Comparison of ENCODE assay signal across 9 cellular contexts in the genomic region with DNA sequence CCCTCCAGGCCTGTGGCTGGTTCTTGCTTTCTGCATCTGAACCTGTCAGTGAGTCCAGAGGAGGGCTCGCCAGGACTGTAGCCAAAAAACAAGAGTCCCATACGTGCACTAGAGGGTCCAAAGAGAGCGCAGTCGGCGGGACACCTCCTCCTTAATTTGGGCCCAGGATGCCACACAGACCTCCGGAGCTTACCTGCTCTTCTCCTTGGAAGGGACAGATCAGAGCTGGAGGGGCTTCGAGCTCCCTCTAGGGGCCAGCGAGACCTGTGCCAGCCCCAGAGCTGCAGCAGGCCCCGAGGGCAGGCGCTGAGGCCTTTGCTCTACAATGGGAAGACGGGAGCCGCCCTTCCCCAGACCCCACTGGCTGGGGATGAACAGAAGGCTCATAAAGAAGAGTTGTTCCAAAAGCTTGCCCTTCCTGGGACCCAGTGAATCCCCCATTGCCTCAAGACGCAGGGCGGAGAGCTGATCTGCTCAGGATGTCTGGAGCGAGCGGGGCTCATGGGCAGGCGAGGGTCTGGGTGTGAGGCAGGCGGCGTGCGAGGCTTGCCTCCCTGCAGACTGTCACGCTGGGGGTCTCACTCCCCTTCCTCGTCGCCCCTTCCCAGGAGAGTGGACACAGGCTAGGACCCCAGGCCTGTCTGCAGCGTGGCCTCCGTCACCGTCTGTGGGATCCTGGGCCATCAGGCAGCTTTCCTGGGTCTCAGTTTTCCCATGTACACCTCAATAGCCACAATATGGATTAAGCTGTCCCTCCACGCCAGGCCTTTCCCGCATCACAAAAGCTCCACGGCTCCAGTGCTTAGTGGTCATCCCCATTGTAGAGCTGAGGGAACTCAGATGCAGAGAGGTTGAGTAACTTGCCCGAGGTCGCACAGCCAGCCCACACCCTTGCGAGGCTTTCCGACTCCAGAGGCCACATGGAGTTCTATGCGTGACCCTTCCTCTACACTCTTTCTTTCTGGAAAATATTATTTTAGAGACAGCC. TPM values are rescaled to one million over a fixed set of nuclear protein-coding genes. Genes with fewer than 3 reads are reported as not detected.
DNase-seq lines count a peak whose midpoint lies in the region; ATAC-seq and TF ChIP-seq lines count a peak whose summit lies in the region.
"Had no signal": no experiment of that assay in that cellular context is flagged by ENCODE, and none has a peak within 500 bp of the region (broad histone marks: within the 10 kb centered on the region; RNA-seq: fewer than 3 reads in every experiment).

No MANE protein-coding gene starts in this region.

- peak; percentile 35 to 46 for DNase-seq in activated T-cell treated with anti-CD3 and anti-CD28 coated beads, Interleukin-2, amount 50 U/mL, for 48 hours
- DNase-seq in activated T-cell treated with anti-CD3 and anti-CD28 coated beads for 4 hours (no peak), NCI-H2171 (lab: John Stamatoyannopoulos, UW) (peak; percentile 28), glutamatergic neuron (peak; percentile 74), epidermal melanocyte (ENCODE audit: insufficient read length, low spot score) (no peak), Kasumi-1 (lab: John Stamatoyannopoulos, UW) (no peak), D341Med (ENCODE audit: low spot score) (no peak)
- DNase-seq in stimulated activated naive CD8-positive, alpha-beta T cell treated with anti-CD3 and anti-CD28 coated beads, Interleukin-15, amount 100 ng/mL, for 72 hours, result peak in 1 of 2 donors; percentile 10
- DNase-seq: KG1 had no signal

- no peak overlapping the region for H3K27ac Mint-ChIP-seq in glutamatergic neuron (ENCODE audit: unreplicated experiment)
- H3K27ac Mint-ChIP-seq in stimulated activated naive CD8-positive, alpha-beta T cell treated with anti-CD3 and anti-CD28 coated beads, Interleukin-15, amount 100 ng/mL, for 72 hours, result no peak overlapping the region

- peaks cover 5% of the 10 kb centered on the region for H3K36me3 Mint-ChIP-seq in glutamatergic neuron (ENCODE audit: unreplicated experiment)

- H3K9me3 Mint-ChIP-seq in glutamatergic neuron (ENCODE audit: unreplicated experiment), result peaks cover 17% of the 10 kb centered on the region
- H3K9me3 Mint-ChIP-seq in stimulated activated naive CD8-positive, alpha-beta T cell treated with anti-CD3 and anti-CD28 coated beads, Interleukin-15, amount 100 ng/mL, for 72 hours, result peaks cover 15 to 30% of the 10 kb centered on the region in 2 donors

- no peak overlapping the region for H3K4me3 Mint-ChIP-seq in glutamatergic neuron (ENCODE audit: unreplicated experiment)
- H3K4me3 Mint-ChIP-seq in stimulated activated naive CD8-positive, alpha-beta T cell treated with anti-CD3 and anti-CD28 coated beads, Interleukin-15, amount 100 ng/mL, for 72 hours, result no peak overlapping the region

- peak; percentile 59 for TF ChIP-seq CTCF in glutamatergic neuron (IDR thresholded peaks at IDR 0.05; ENCODE audit: partially characterized antibody, unreplicated experiment)

- H3K27me3 Mint-ChIP-seq in glutamatergic neuron (ENCODE audit: unreplicated experiment), result peaks cover 3% of the 10 kb centered on the region
- H3K27me3 Mint-ChIP-seq in stimulated activated naive CD8-positive, alpha-beta T cell treated with anti-CD3 and anti-CD28 coated beads, Interleukin-15, amount 100 ng/mL, for 72 hours, result peaks cover 38% of the 10 kb centered on the region

- peak; percentile 48 for ATAC-seq in stimulated activated naive CD8-positive, alpha-beta T cell treated with anti-CD3 and anti-CD28 coated beads, Interleukin-15, amount 100 ng/mL, for 72 hours

- H3K4me1 Mint-ChIP-seq in glutamatergic neuron (ENCODE audit: low read depth, unreplicated experiment), result no peaks in the 10 kb centered on the region
- H3K4me1 Mint-ChIP-seq in stimulated activated naive CD8-positive, alpha-beta T cell treated with anti-CD3 and anti-CD28 coated beads, Interleukin-15, amount 100 ng/mL, for 72 hours, result no peaks in the 10 kb centered on the region

RNA-seq across cellular contexts. Expression of a gene that starts 46.9 kb away (rescaled TPM):
- 16.6 TPM for total RNA-seq in glutamatergic neuron (ENCODE audit: unreplicated experiment)

Comparison
In these comparisons a context has a peak if more than half of its experiments do, and no peak if none do; other contexts are left out.
1. DNase-seq: peak in activated T-cell treated with anti-CD3 and anti-CD28 coated beads, Interleukin-2, amount 50 U/mL, for 48 hours (2 of 2), NCI-H2171 (single experiment) and glutamatergic neuron (single experiment); none in activated T-cell treated with anti-CD3 and anti-CD28 coated beads for 4 hours (single experiment), epidermal melanocyte (single experiment), Kasumi-1 (0 of 2) and D341Med (single experiment).